8 cellular contexts compared by ENCODE assay signal in the genomic region with DNA sequence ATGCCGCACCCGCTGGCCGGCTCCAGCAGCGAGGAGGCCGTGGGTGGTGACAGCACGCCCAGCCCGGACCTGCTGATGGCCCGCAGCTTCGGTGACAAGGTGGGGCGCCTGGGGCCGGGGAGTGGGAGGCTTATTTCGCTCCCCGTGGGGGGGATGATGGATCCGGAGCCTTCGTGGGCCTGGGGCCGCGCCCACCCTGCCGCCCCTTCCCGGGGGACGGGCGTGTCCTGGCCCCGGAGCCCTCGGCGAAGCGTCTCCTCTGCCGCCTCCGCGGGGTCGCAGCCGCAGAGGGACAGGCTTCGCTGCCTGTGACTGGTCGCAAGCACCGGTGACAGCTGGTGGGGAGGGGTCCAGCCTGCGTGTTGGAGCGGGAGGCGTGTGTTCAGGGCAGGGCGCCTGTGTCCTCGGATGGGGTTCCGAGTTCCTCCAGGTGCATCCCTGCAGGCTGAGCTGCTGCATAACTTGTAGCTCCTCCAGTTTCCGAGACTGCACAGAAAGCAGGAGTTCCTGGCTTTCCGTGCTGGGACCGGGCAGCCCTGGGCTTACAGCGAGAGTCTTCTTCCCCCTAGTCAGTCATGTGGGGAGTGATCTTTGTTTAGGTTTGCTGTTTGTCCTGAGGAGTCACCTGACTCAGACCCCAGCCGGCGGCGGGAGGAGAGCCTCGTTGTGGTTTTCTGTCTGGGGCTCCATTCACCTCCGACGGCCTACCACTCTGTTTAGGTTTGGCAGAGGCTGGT. TPM values are rescaled to one million over a fixed set of nuclear protein-coding genes. Genes with fewer than 3 reads are reported as not detected.
A peak's percentile ranks its signal among the peaks of the same experiment; 100 is the strongest.
DNase-seq lines count a peak whose midpoint lies in the region; ATAC-seq and TF ChIP-seq lines count a peak whose summit lies in the region.

No MANE protein-coding gene starts in this region.

- peaks cover 59% of the 10 kb centered on the region for H3K4me1 Mint-ChIP-seq in activated CD4-positive, alpha-beta T cell treated with anti-CD3 and anti-CD28 coated beads, Interleukin-2, amount 10 ng/mL, durations not matched to agents 24 days and 14 days

- H3K4me3 ChIP-seq in duodenal mucosa (ENCODE audit: low read depth in 1 of 2, low read length in 2 of 2): peak overlapping the region; percentile 94 to 96
- H3K4me3 ChIP-seq in liver (ENCODE audit: low read depth in 1 of 3, low read length in 3 of 3): peak overlapping the region; percentile 71 to 96 (median 95)

- peaks cover 43 to 45% of the 10 kb centered on the region in 2 donors for H3K4me1 ChIP-seq in duodenal mucosa (ENCODE audit: control insufficient read depth in 1 of 2, insufficient read depth in 2 of 2, low read length in 2 of 2)
- peaks cover 11 to 36% (median 25%) of the 10 kb centered on the region in 4 donors for H3K4me1 ChIP-seq in liver (ENCODE audit: control insufficient read depth in 4 of 4, insufficient read depth in 4 of 4, low read length in 3 of 4)

- no peak for TF ChIP-seq RAD21 in liver (IDR thresholded peaks at IDR 0.05)

- peak overlapping the region; percentile 53 for H3K27ac Mint-ChIP-seq in activated CD4-positive, alpha-beta T cell treated with anti-CD3 and anti-CD28 coated beads, Interleukin-2, amount 10 ng/mL, durations not matched to agents 24 days and 14 days

- peak overlapping the region; percentile 79 for H3K4me3 Mint-ChIP-seq in activated CD4-positive, alpha-beta T cell treated with anti-CD3 and anti-CD28 coated beads, Interleukin-2, amount 10 ng/mL, durations not matched to agents 24 days and 14 days

- DNase-seq in ACHN: peak; percentile 55
- peak; percentile 49 for DNase-seq in NCI-H226
- DNase-seq in activated CD4-positive, alpha-beta T cell treated with anti-CD3 and anti-CD28 coated beads, Interleukin-2, amount 10 ng/mL, durations not matched to agents 24 days and 14 days: peak; percentile 81
- DNase-seq in stimulated activated CD8-positive, alpha-beta memory T cell treated with anti-CD3 and anti-CD28 coated beads, Interleukin-15, amount 100 ng/mL, for 1 hour (ENCODE audit: low read depth): peak; percentile 16

- H3K27ac ChIP-seq in duodenal mucosa (ENCODE audit: low read depth, low read length): peak overlapping the region; percentile 37
- H3K27ac ChIP-seq in liver (ENCODE audit: low read depth in 1 of 2, low read length in 2 of 2): peak overlapping the region; percentile 54 to 78

- H3K36me3 Mint-ChIP-seq in activated CD4-positive, alpha-beta T cell treated with anti-CD3 and anti-CD28 coated beads, Interleukin-2, amount 10 ng/mL, durations not matched to agents 24 days and 14 days (ENCODE audit: low read depth): no peaks in the 10 kb centered on the region

- WGBS in liver: under 1% methylated on average over 49 of the region's 49 CpGs

- in situ Hi-C loops in ACHN (cut with HindIII; ENCODE audit: low pct_ligation_motif_present, low pct_unique_long_range_greater_than_20kb, low sequenced_read_pairs): no loop called here

- H3K9me3 ChIP-seq in duodenal mucosa (ENCODE audit: control insufficient read depth in 1 of 2, low read length in 2 of 2) (no peaks in the 10 kb centered on the region), liver (ENCODE audit: control insufficient read depth in 4 of 4, low read length in 3 of 4) (no peaks in the 10 kb centered on the region)

- H3K9me3 Mint-ChIP-seq in activated CD4-positive, alpha-beta T cell treated with anti-CD3 and anti-CD28 coated beads, Interleukin-2, amount 10 ng/mL, durations not matched to agents 24 days and 14 days: no peaks in the 10 kb centered on the region

- H3K9ac ChIP-seq in duodenal mucosa (ENCODE audit: low read depth in 1 of 2, low read length in 2 of 2) (peak overlapping the region; percentile 73 to 96), liver (ENCODE audit: low read depth in 1 of 2, low read length in 2 of 2) (peak overlapping the region; percentile 72 to 83)

- no peak for TF ChIP-seq CTCF in liver (IDR thresholded peaks at IDR 0.05; ENCODE audit: low read depth, low read length, missing input control)

- no peaks in the 10 kb centered on the region for H3K27me3 ChIP-seq in duodenal mucosa (ENCODE audit: control insufficient read depth in 1 of 2, insufficient read depth in 2 of 2, low read length in 2 of 2)
- no peaks in the 10 kb centered on the region for H3K27me3 ChIP-seq in liver (ENCODE audit: control insufficient read depth in 4 of 4, insufficient read depth in 4 of 4, low read length in 3 of 4)

- intact Hi-C loops in activated CD4-positive, alpha-beta T cell treated with anti-CD3 and anti-CD28 coated beads, Interleukin-2, amount 10 ng/mL, durations not matched to agents 24 days and 14 days (cut with micrococcal nuclease): loop anchor here (5.0 to 10.0 kb wide), 5 partner anchors 41 to 834 kb away; a partner anchor contains a TSS

- H3K36me3 ChIP-seq in duodenal mucosa (ENCODE audit: control insufficient read depth in 1 of 2, insufficient read depth in 2 of 2, low read length in 2 of 2): no peaks in the 10 kb centered on the region
- no peaks in the 10 kb centered on the region for H3K36me3 ChIP-seq in liver (ENCODE audit: control insufficient read depth in 4 of 4, insufficient read depth in 3 of 4, low read depth in 1 of 4, low read length in 3 of 4)

- ATAC-seq in GM18511 (IDR thresholded peaks at IDR 0.05; ENCODE audit: unreplicated experiment): peak; percentile 46
- ATAC-seq in HG03045 (IDR thresholded peaks at IDR 0.05; ENCODE audit: unreplicated experiment): peak; percentile 30

- peaks cover 4% of the 10 kb centered on the region for H3K27me3 Mint-ChIP-seq in activated CD4-positive, alpha-beta T cell treated with anti-CD3 and anti-CD28 coated beads, Interleukin-2, amount 10 ng/mL, durations not matched to agents 24 days and 14 days

TF ChIP-seq in liver, 16 proteins besides CTCF, POLR2A, EP300 and RAD21:
- TF ChIP-seq, protein P1, sequence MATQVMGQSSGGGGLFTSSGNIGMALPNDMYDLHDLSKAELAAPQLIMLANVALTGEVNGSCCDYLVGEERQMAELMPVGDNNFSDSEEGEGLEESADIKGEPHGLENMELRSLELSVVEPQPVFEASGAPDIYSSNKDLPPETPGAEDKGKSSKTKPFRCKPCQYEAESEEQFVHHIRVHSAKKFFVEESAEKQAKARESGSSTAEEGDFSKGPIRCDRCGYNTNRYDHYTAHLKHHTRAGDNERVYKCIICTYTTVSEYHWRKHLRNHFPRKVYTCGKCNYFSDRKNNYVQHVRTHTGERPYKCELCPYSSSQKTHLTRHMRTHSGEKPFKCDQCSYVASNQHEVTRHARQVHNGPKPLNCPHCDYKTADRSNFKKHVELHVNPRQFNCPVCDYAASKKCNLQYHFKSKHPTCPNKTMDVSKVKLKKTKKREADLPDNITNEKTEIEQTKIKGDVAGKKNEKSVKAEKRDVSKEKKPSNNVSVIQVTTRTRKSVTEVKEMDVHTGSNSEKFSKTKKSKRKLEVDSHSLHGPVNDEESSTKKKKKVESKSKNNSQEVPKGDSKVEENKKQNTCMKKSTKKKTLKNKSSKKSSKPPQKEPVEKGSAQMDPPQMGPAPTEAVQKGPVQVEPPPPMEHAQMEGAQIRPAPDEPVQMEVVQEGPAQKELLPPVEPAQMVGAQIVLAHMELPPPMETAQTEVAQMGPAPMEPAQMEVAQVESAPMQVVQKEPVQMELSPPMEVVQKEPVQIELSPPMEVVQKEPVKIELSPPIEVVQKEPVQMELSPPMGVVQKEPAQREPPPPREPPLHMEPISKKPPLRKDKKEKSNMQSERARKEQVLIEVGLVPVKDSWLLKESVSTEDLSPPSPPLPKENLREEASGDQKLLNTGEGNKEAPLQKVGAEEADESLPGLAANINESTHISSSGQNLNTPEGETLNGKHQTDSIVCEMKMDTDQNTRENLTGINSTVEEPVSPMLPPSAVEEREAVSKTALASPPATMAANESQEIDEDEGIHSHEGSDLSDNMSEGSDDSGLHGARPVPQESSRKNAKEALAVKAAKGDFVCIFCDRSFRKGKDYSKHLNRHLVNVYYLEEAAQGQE (IDR thresholded peaks at IDR 0.05): peak; percentile 14
- no peak for TF ChIP-seq SP1 (IDR thresholded peaks at IDR 0.05)
- no peak for TF ChIP-seq HNF4A (conservative IDR thresholded peaks at IDR 0.05)
TF ChIP-seq in liver: peak in this region for 1.

RNA-seq across cellular contexts. Expression of a gene that starts 0.7 kb away (rescaled TPM):
- 2.6 and 2.9 TPM in 2 replicates for total RNA-seq in activated CD4-positive, alpha-beta T cell treated with anti-CD3 and anti-CD28 coated beads, Interleukin-2, amount 10 ng/mL, durations not matched to agents 24 days and 14 days
- 10 to 100 TPM; 10.2 to 13.5 TPM for total RNA-seq in liver
- polyA plus RNA-seq in liver: 1 to 10 TPM; 1.8 to 2.8 TPM

RNA-seq across cellular contexts. Expression of a gene that starts 33.3 kb away (rescaled TPM):
- total RNA-seq in activated CD4-positive, alpha-beta T cell treated with anti-CD3 and anti-CD28 coated beads, Interleukin-2, amount 10 ng/mL, durations not matched to agents 24 days and 14 days: 34.2 and 36.2 TPM in 2 replicates
- total RNA-seq in liver: 10 to 100 TPM; 10.8 to 13.3 TPM
- polyA plus RNA-seq in liver: 1 to 10 TPM; 6.2 to 9.5 TPM

Comparison
In these comparisons a context has a peak if more than half of its experiments do, and no peak if none do; other contexts are left out.
1. Peak in every context shown above with its lines: DNase-seq, ATAC-seq, H3K4me3 ChIP-seq and H3K27ac ChIP-seq.
2. DNase-seq: peak in every context shown above with its lines; median percentile 81 in activated CD4-positive, alpha-beta T cell treated with anti-CD3 and anti-CD28 coated beads, Interleukin-2, amount 10 ng/mL, durations not matched to agents 24 days and 14 days; 55 in ACHN; 49 in NCI-H226; 16 in stimulated activated CD8-positive, alpha-beta memory T cell treated with anti-CD3 and anti-CD28 coated beads, Interleukin-15, amount 100 ng/mL, for 1 hour.